8 cellular contexts compared by ENCODE assay signal in the genomic region with DNA sequence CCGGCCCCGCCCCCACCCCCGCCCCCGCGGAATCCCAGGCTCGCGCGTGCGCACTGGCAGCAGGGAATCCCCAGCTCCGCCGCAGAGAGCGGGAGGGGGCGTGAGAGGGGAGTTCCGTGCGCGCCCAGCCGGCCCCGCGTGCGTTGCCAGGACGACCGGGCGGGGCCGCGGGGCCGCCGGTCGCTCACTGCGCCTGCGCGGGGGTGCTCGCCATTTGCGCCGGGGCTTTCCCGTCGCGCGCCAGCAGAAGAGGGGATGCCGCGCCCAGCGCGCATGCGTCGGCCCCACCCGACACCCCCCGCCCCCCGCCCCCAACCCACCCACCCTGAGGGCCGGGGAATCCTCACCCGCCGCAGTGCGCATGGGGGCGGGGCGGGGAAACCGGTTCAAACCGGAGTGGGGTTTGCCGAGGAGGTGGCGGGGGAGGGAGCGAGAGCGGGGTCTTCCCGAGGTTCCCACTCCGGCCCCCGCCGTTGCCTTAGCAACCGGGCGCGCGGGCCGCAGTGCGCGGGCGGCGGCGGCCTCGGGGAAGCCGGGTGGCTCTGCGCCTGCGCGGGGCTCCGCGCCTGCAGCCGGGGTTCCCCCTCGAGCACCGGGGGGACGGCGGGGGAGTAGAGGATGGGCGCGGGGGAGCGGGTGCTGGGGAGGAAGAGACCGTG. TPM values are rescaled to one million over a fixed set of nuclear protein-coding genes. Genes with fewer than 3 reads are reported as not detected.
DNase-seq lines count a peak whose midpoint lies in the region; ATAC-seq and TF ChIP-seq lines count a peak whose summit lies in the region.

No MANE protein-coding gene starts in this region.

- no peaks in the 10 kb centered on the region for H3K9me3 Mint-ChIP-seq in activated naive CD8-positive, alpha-beta T cell treated with anti-CD3 and anti-CD28 coated beads, Interleukin-2, amount 50 U/mL, for 24 hours

- peak overlapping the region in 6 of 10 donors; percentile 44 to 82 (median 61) for H3K27ac ChIP-seq in heart right ventricle
- peak overlapping the region; percentile 38 to 59 for H3K27ac ChIP-seq in prostate gland
- H3K27ac ChIP-seq in upper lobe of right lung = no peak overlapping the region

- H3K4me1 ChIP-seq in heart right ventricle (peaks cover 29 to 54% (median 48%) of the 10 kb centered on the region in 9 donors), prostate gland (replicated peaks) (no peaks in the 10 kb centered on the region), upper lobe of right lung (peaks cover 33% of the 10 kb centered on the region)

- H3K4me3 ChIP-seq in GM12875 (ENCODE audit: low read depth, low read length) (peak overlapping the region; percentile 39), heart right ventricle (peak overlapping the region; percentile 62 to 92 (median 74)), prostate gland (peak overlapping the region; percentile 74), upper lobe of right lung (peak overlapping the region; percentile 68)

- TF ChIP-seq CTCF in GM12875 (IDR thresholded peaks at IDR 0.05; ENCODE audit: borderline replicate concordance, insufficient read depth, low read depth, low read length) (no peak), heart right ventricle (IDR thresholded peaks at IDR 0.05) (no peak), prostate gland (IDR thresholded peaks at IDR 0.05) (no peak), upper lobe of right lung (IDR thresholded peaks at IDR 0.05) (no peak)

- intact Hi-C loops in heart right ventricle (cut with DNase I) (loop anchor here in 6 of 10 donors (1.0 to 10.0 kb wide), 4 partner anchors 16 to 117 kb away; no protein-coding TSS in a partner anchor), prostate gland (cut with DNase I) (loop anchor here (10.0 kb wide), 1 partner anchor 107 kb away; no protein-coding TSS in a partner anchor), upper lobe of right lung (cut with DNase I) (no loop called here)

- H3K4me3 Mint-ChIP-seq in activated naive CD8-positive, alpha-beta T cell treated with anti-CD3 and anti-CD28 coated beads, Interleukin-2, amount 50 U/mL, for 24 hours = peak overlapping the region; percentile 83

- DNase-seq in NCI-H146 treated with DMSO at 0.1 percent for 48 hours (lab: John Stamatoyannopoulos, UW; ENCODE audit: unreplicated experiment) (peak; percentile 94), T follicular helper cell (ENCODE audit: low read depth) (peak; percentile 93), heart right ventricle (peak; percentile 90 to 94), prostate gland (ENCODE audit: low spot score) (peak; percentile 87), upper lobe of right lung (peak; percentile 95)
- DNase-seq in activated naive CD8-positive, alpha-beta T cell treated with anti-CD3 and anti-CD28 coated beads, Interleukin-2, amount 50 U/mL, for 24 hours = peak; percentile 97

- H3K36me3 ChIP-seq in heart right ventricle = peaks cover 0 to 12% (median 0%) of the 10 kb centered on the region in 9 donors
- H3K36me3 ChIP-seq in prostate gland = no peaks in the 10 kb centered on the region
- H3K36me3 ChIP-seq in upper lobe of right lung = no peaks in the 10 kb centered on the region

- H3K27ac Mint-ChIP-seq in activated naive CD8-positive, alpha-beta T cell treated with anti-CD3 and anti-CD28 coated beads, Interleukin-2, amount 50 U/mL, for 24 hours = peak overlapping the region; percentile 96

- TF ChIP-seq POLR2A in prostate gland (IDR thresholded peaks at IDR 0.05) = no peak

- 0 to 1% methylated on average over 71 to 89 of the region's 89 CpGs for WGBS in heart right ventricle, 2 donors
- WGBS in prostate gland = 1% methylated on average over 53 of the region's 89 CpGs

- peaks cover 40% of the 10 kb centered on the region for H3K27me3 Mint-ChIP-seq in activated naive CD8-positive, alpha-beta T cell treated with anti-CD3 and anti-CD28 coated beads, Interleukin-2, amount 50 U/mL, for 24 hours

- H3K27me3 ChIP-seq in heart right ventricle = peaks cover 17 to 49% (median 43%) of the 10 kb centered on the region in 7 donors
- peaks cover 15% of the 10 kb centered on the region for H3K27me3 ChIP-seq in prostate gland (replicated peaks; ENCODE audit: insufficient read depth)
- peaks cover 38% of the 10 kb centered on the region for H3K27me3 ChIP-seq in upper lobe of right lung

- peaks cover 3% of the 10 kb centered on the region for H3K36me3 Mint-ChIP-seq in activated naive CD8-positive, alpha-beta T cell treated with anti-CD3 and anti-CD28 coated beads, Interleukin-2, amount 50 U/mL, for 24 hours (ENCODE audit: low read depth)

- H3K4me1 Mint-ChIP-seq in activated naive CD8-positive, alpha-beta T cell treated with anti-CD3 and anti-CD28 coated beads, Interleukin-2, amount 50 U/mL, for 24 hours = peaks cover 56% of the 10 kb centered on the region

- H3K9me3 ChIP-seq in heart right ventricle (no peaks in the 10 kb centered on the region), prostate gland (no peaks in the 10 kb centered on the region), upper lobe of right lung (no peaks in the 10 kb centered on the region)

- ATAC-seq in HG02852 (IDR thresholded peaks at IDR 0.05; ENCODE audit: unreplicated experiment) = peak; percentile 58
- ATAC-seq in activated naive CD8-positive, alpha-beta T cell treated with anti-CD3 and anti-CD28 coated beads, Interleukin-2, amount 50 U/mL, for 24 hours = peak; percentile 50
- ATAC-seq in heart right ventricle = peak; percentile 84 to 93 (median 92)
- ATAC-seq in upper lobe of right lung = peak; percentile 90

RNA-seq across cellular contexts. Expression of a gene that starts 15.1 kb away (rescaled TPM):
- total RNA-seq in heart right ventricle = 10 to 100 TPM; 52.0 to 94.2 (median 61.6) TPM
- polyA plus RNA-seq in heart right ventricle = 100 to 1,000 TPM; 135 to 240 TPM
- total RNA-seq in prostate gland = 10 to 100 TPM; 48.7 to 52.2 TPM
- total RNA-seq in upper lobe of right lung = 59.7 TPM

RNA-seq across cellular contexts. Expression of a gene that starts 19.0 kb away (rescaled TPM):
- total RNA-seq in heart right ventricle = under 1 TPM in 1 of 10 donors, not detected in 9; 0.72 TPM
- not detected for polyA plus RNA-seq in heart right ventricle
- total RNA-seq in prostate gland = 1 to 10 TPM in 1 of 2 donors, under 1 TPM in 1; 0.36 to 5.6 TPM
- not detected for total RNA-seq in upper lobe of right lung
